In the genomic region with DNA sequence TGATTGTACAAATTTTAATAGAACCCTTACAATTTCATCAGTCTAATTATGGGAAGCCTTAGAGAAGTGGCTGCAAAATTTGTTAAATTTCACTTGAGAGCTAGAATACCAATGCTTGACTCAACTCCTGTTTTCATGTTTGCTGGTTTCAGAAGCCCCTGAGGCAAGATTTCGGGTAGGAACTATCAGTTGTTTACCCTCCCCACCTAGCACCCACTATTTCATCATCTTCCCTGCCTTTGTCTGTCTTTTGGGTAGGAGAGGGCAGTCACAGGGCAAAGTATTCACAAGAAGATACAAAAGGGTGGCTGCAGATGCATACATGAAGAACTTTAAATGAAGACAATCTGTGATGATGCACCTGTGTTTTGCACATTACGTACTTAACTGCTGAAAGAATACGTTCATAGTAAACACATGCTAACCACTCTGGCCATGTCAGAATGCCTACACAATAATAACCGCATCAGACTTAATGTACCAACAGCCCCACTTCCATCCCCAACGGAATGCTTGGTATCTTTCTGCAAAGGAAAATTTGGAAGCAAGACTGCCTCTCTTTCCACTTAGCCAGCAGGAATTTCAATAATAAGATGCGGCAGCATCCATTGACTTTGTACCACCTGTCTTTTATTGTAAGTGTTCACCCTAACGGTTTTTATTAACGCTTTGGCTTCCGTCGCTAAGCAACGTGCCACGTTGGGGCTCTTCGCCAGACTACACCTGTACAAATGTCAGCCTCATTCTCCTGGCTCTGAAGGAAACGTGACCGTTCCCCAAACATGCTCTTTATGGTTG, we compare ENCODE assay signal across 8 cellular contexts. TPM values are rescaled to one million over a fixed set of nuclear protein-coding genes. Genes with fewer than 3 reads are reported as not detected.
DNase-seq lines count a peak whose midpoint lies in the region; ATAC-seq and TF ChIP-seq lines count a peak whose summit lies in the region.

No MANE protein-coding gene starts in this region.

- CTCF ChIA-PET in activated B cell treated with CpG ODN at 0.5 μM for 24 hours (lab: Charles Lee) = interaction anchor here (1.7 to 2.8 kb wide), 2 partner anchors 58 to 263 kb away, joined by 4 to 63 read pairs; no protein-coding TSS in a partner anchor

- H3K4me1 Mint-ChIP-seq in activated B cell treated with CpG ODN at 0.5 μM for 24 hours = peaks cover 18% of the 10 kb centered on the region
- peaks cover 14 to 28% of the 10 kb centered on the region in 2 donors for H3K4me1 Mint-ChIP-seq in immature natural killer cell

- H3K9me3 Mint-ChIP-seq in activated B cell treated with CpG ODN at 0.5 μM for 24 hours = no peaks in the 10 kb centered on the region
- H3K9me3 Mint-ChIP-seq in immature natural killer cell = no peaks in the 10 kb centered on the region

- H3K36me3 Mint-ChIP-seq in activated B cell treated with CpG ODN at 0.5 μM for 24 hours (ENCODE audit: low read depth) (no peaks in the 10 kb centered on the region), immature natural killer cell (no peaks in the 10 kb centered on the region)

- TF ChIP-seq CTCF in heart left ventricle (IDR thresholded peaks at IDR 0.05) (no peak), activated B cell treated with CpG ODN at 0.5 μM for 24 hours (IDR thresholded peaks at IDR 0.05) (no peak), transverse colon (IDR thresholded peaks at IDR 0.05) (no peak)

- H3K9me3 ChIP-seq in heart left ventricle (no peaks in the 10 kb centered on the region), transverse colon (no peaks in the 10 kb centered on the region)

- POLR2A ChIA-PET in activated B cell treated with CpG ODN at 0.5 μM for 24 hours (lab: Charles Lee) = interaction anchor here (0.6 kb wide), 1 partner anchor 16 kb away, joined by 5 read pairs; no protein-coding TSS in a partner anchor

- no peak for DNase-seq in heart left ventricle
- no peak for DNase-seq in Right ventricle myocardium superior
- no peak for DNase-seq in activated B cell treated with CpG ODN at 0.5 μM for 24 hours
- no peak for DNase-seq in immature natural killer cell
- no peak for DNase-seq in transverse colon
- DNase-seq in NCI-H2227 (lab: John Stamatoyannopoulos, UW; ENCODE audit: unreplicated experiment) = no peak

- no peak for TF ChIP-seq POLR2A in heart left ventricle (IDR thresholded peaks at IDR 0.05)
- TF ChIP-seq POLR2A in transverse colon (IDR thresholded peaks at IDR 0.05) = no peak

- H3K4me1 ChIP-seq in heart left ventricle (peaks cover 0 to 21% (median 13%) of the 10 kb centered on the region in 12 donors), transverse colon (peaks cover 5 to 12% (median 10%) of the 10 kb centered on the region in 4 donors)

- intact Hi-C loops in heart left ventricle (cut with DNase I) = loop anchor here in 3 of 10 donors (2.0 to 10.0 kb wide), 3 partner anchors 264 to 826 kb away; no protein-coding TSS in a partner anchor
- intact Hi-C loops in Right ventricle myocardium superior (cut with DNase I) = loop anchor here (2.0 kb wide), 1 partner anchor 264 kb away; no protein-coding TSS in a partner anchor
- intact Hi-C loops in activated B cell treated with CpG ODN at 0.5 μM for 24 hours (cut with micrococcal nuclease) = no loop called here
- intact Hi-C loops in transverse colon (cut with DNase I; ENCODE audit: low total_unique reads) = loop anchor here (5.0 kb wide), 1 partner anchor 263 kb away; no protein-coding TSS in a partner anchor

- H3K36me3 ChIP-seq in heart left ventricle (no peaks in the 10 kb centered on the region), transverse colon (no peaks in the 10 kb centered on the region)

- H3K4me3 ChIP-seq in heart left ventricle = peak overlapping the region in 11 of 12 donors; percentile 36 to 69 (median 57)
- peak overlapping the region in 3 of 4 donors; percentile 33 to 52 (median 45) for H3K4me3 ChIP-seq in transverse colon

- peaks cover 7% of the 10 kb centered on the region for H3K27me3 Mint-ChIP-seq in activated B cell treated with CpG ODN at 0.5 μM for 24 hours
- H3K27me3 Mint-ChIP-seq in immature natural killer cell (ENCODE audit: low read depth in 3 of 3) = peaks cover 7 to 18% (median 11%) of the 10 kb centered on the region in 3 donors

- H3K27me3 ChIP-seq in heart left ventricle (peaks cover 0 to 5% (median 0%) of the 10 kb centered on the region in 9 donors), transverse colon (no peaks in the 10 kb centered on the region)

- 14 to 19% (median 18%) methylated on average over 15 of the region's 15 CpGs for WGBS in heart left ventricle, 4 donors
- 13 to 14% methylated on average over 12 to 15 of the region's 15 CpGs for WGBS in transverse colon (ENCODE audit: low coverage in 1 of 2), 2 donors

- H3K27ac Mint-ChIP-seq in activated B cell treated with CpG ODN at 0.5 μM for 24 hours (no peak overlapping the region), immature natural killer cell (no peak overlapping the region)

- H3K4me3 Mint-ChIP-seq in activated B cell treated with CpG ODN at 0.5 μM for 24 hours = peak overlapping the region; percentile 83
- peak overlapping the region; percentile 88 to 92 (median 90) for H3K4me3 Mint-ChIP-seq in immature natural killer cell

- no peak for TF ChIP-seq EP300 in transverse colon (IDR thresholded peaks at IDR 0.05; ENCODE audit: low read depth)

- H3K27ac ChIP-seq in heart left ventricle (no peak overlapping the region), transverse colon (no peak overlapping the region)

- in situ Hi-C loops in transverse colon (cut with MboI; ENCODE audit: low pct_ligation_motif_present in 1 of 4, low pct_unique_long_range_greater_than_20kb in 1 of 4, low sequenced_read_pairs in 3 of 4) = loop anchor here in 2 of 4 donors (25.0 kb wide), 1 partner anchor 823 kb away; no protein-coding TSS in a partner anchor

- ATAC-seq in heart left ventricle = no peak
- ATAC-seq in Right ventricle myocardium superior (ENCODE audit: poor library complexity) = no peak
- no peak for ATAC-seq in activated B cell treated with CpG ODN at 0.5 μM for 24 hours (ENCODE audit: low read depth)
- ATAC-seq in esophagus mucosa = no peak
- no peak for ATAC-seq in GM19463 (IDR thresholded peaks at IDR 0.05; ENCODE audit: unreplicated experiment)

RNA-seq across cellular contexts. Expression of a gene that starts 30.4 kb away (rescaled TPM):
- total RNA-seq in heart left ventricle (1,000 to 10,000 TPM; 1,738 to 4,300 (median 3,888) TPM), Right ventricle myocardium superior (4,220 TPM), activated B cell treated with CpG ODN at 0.5 μM for 24 hours (3,880 and 4,323 TPM in 2 replicates), transverse colon (1,000 to 10,000 TPM; 1,485 to 2,679 (median 2,380) TPM), esophagus mucosa (4,303 TPM)
- polyA plus RNA-seq in heart left ventricle (1,000 to 10,000 TPM; 6,619 to 7,117 TPM), immature natural killer cell (1,000 to 10,000 TPM; 1,111 to 3,245 (median 1,774) TPM)
